In the genomic region with DNA sequence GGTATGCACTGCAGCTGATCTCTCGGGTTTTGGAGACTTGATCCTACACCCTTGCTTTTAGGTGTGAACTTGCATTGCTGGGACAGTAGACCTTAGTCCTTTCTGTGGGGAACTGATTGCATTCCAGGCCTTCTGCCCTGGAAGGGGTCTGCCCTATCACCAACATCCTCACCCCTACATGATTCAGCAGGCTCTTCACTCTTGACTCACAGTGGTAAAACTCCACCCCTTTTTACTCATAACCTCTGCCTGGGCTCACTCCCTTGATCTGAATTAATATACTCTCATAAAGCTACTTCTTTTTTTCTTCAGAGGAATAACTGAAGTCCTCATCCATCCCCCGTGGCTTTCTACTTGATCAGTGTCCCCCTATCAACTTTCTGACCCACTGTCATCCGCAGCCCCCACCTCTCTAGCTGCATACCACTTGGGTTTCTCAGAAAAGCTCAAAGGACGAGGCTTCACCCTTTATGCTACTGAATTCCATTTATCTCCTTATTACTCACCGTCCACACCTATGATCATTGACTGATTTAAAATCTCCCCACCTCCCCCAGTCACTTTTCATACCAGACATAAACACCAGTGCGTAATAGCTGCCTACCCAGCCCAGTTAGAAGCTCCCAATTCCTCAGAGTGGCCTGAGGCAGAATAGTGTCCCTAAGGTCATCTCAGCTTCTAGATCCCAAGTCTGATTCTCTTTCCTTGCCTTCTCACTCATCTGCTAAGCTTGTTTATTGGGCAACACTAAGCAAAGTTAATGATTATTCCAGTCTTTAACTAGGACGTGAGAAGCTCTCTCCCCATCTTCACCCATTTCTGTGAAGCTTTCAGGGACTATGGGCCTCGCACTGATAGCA, we compare ENCODE assay signal across 13 cellular contexts. TPM values are rescaled to one million over a fixed set of nuclear protein-coding genes. Genes with fewer than 3 reads are reported as not detected.
DNase-seq lines count a peak whose midpoint lies in the region; ATAC-seq, FAIRE-seq and TF ChIP-seq lines count a peak whose summit lies in the region.
"Had no signal": no experiment of that assay in that cellular context is flagged by ENCODE, and none has a peak within 500 bp of the region (broad histone marks: within the 10 kb centered on the region; RNA-seq: fewer than 3 reads in every experiment).

No MANE protein-coding gene starts in this region.

- ATAC-seq in T-helper 17 cell (peak; percentile 41), HG03520 (IDR thresholded peaks at IDR 0.05; ENCODE audit: unreplicated experiment) (no peak), GM19397 (IDR thresholded peaks at IDR 0.05; ENCODE audit: unreplicated experiment) (no peak)

- H3K27me3 ChIP-seq in Caco-2 (replicated peaks; ENCODE audit: control insufficient read depth, insufficient read depth, low read length), result no peaks in the 10 kb centered on the region

- no peak overlapping the region for H3K4me3 Mint-ChIP-seq in T-helper 17 cell
- H3K4me3 Mint-ChIP-seq in Caco-2 (ENCODE audit: unreplicated experiment), result no peak overlapping the region
- H3K4me3 Mint-ChIP-seq: neural crest cell had no signal

- no peaks in the 10 kb centered on the region for H3K9me3 Mint-ChIP-seq in Caco-2 (ENCODE audit: unreplicated experiment)
- H3K9me3 Mint-ChIP-seq: neural crest cell had no signal

- peaks cover under 1% of the 10 kb centered on the region for H3K27me3 Mint-ChIP-seq in T-helper 17 cell
- H3K27me3 Mint-ChIP-seq in Caco-2 (ENCODE audit: insufficient read depth, unreplicated experiment), result no peaks in the 10 kb centered on the region

- intact Hi-C loops in Caco-2 (cut with micrococcal nuclease; ENCODE audit: unreplicated experiment), result loop anchor here (10.0 kb wide), 1 partner anchor 162 kb away; no protein-coding TSS in a partner anchor

- no peaks in the 10 kb centered on the region for H3K4me1 ChIP-seq in Caco-2

- no peak overlapping the region for H3K4me3 ChIP-seq in fibroblast of pulmonary artery (replicated peaks; ENCODE audit: low read depth, low read length)
- H3K4me3 ChIP-seq in Caco-2 (ENCODE audit: low read depth, low read length), result no peak overlapping the region

- FAIRE-seq in urothelium cell line (lab: Jason Lieb, UNC), result no peak
- FAIRE-seq: D721Med had no signal

- H3K4me1 Mint-ChIP-seq in T-helper 17 cell, result peaks cover 26% of the 10 kb centered on the region
- peaks cover 8% of the 10 kb centered on the region for H3K4me1 Mint-ChIP-seq in Caco-2 (ENCODE audit: low read depth, unreplicated experiment)
- H3K4me1 Mint-ChIP-seq: neural crest cell had no signal

- CTCF ChIA-PET in Caco-2 (lab: Charles Lee), result interaction anchor here (0.6 kb wide), 1 partner anchor 1020 kb away, joined by 4 read pairs; no protein-coding TSS in a partner anchor

- POLR2A ChIA-PET in Caco-2 (lab: Charles Lee), result no interaction called here

- H3K9me3 ChIP-seq in T-helper 17 cell (ENCODE audit: control insufficient read depth, low read length, poor library complexity, severe bottlenecking), result no peaks in the 10 kb centered on the region
- no peaks in the 10 kb centered on the region for H3K9me3 ChIP-seq in Caco-2

- BruUV-seq in Caco-2 (replicated peaks; lab: Mats Ljungman, UMichigan), result no TSS peak

- no peaks in the 10 kb centered on the region for H3K36me3 ChIP-seq in Caco-2 (ENCODE audit: control insufficient read depth, insufficient read depth, low read length)

- H3K27ac Mint-ChIP-seq in T-helper 17 cell (peak overlapping the region; percentile 1), Caco-2 (ENCODE audit: unreplicated experiment) (no peak overlapping the region)

- TF ChIP-seq CTCF in fibroblast of pulmonary artery (IDR thresholded peaks at IDR 0.05; ENCODE audit: low read length, missing control alignments), result no peak
- no peak for TF ChIP-seq CTCF in Caco-2 (IDR thresholded peaks at IDR 0.05; ENCODE audit: insufficient read depth in 1 of 2, low read depth in 1 of 2, low read length in 1 of 2, severe bottlenecking in 1 of 2, unreplicated experiment in 1 of 2)

- DNase-seq in stimulated activated CD4-positive, alpha-beta T cell treated with anti-CD3 and anti-CD28 coated beads, Interleukin-1b, Interleukin-23, amount 100 ng/mL, for 48 hours, result peak; percentile 19
- DNase-seq in stimulated activated CD4-positive, alpha-beta T cell treated with anti-CD3 and anti-CD28 coated beads, Interleukin-12 subunit alpha, Interleukin-12 subunit beta, amount 100 ng/mL, for 4 hours, result no peak
- DNase-seq in T-helper 17 cell (no peak), fibroblast of pulmonary artery (ENCODE audit: low read depth) (peak; percentile 32), urothelium cell line (ENCODE audit: low spot score) (peak; percentile 64), Caco-2 (no peak)
- DNase-seq: activated effector memory CD4-positive, alpha-beta T cell treated with Interleukin-2 at 50 U/mL for 16 hours; NCI-H1092; SHP77 had no signal

- H3K36me3 Mint-ChIP-seq in T-helper 17 cell (ENCODE audit: low read depth) (peaks cover 4% of the 10 kb centered on the region), Caco-2 (ENCODE audit: insufficient read depth, unreplicated experiment) (no peaks in the 10 kb centered on the region)

RNA-seq across cellular contexts. Expression of a gene that starts 6.9 kb away (rescaled TPM):
- total RNA-seq in T-helper 17 cell (10 to 100 TPM; 42.2 to 45.3 TPM), Caco-2 (2022) (0.57 and 1.00 TPM in 2 replicates)

RNA-seq across cellular contexts. Expression of a gene that starts 9.7 kb away (rescaled TPM):
- under 1 TPM; 0.26 to 0.67 TPM for total RNA-seq in T-helper 17 cell
- 12.3 and 12.9 TPM in 2 replicates for total RNA-seq in Caco-2 (2022)

Comparison
In these comparisons a context has a peak if more than half of its experiments do, and no peak if none do; other contexts are left out.
1. DNase-seq: peak in stimulated activated CD4-positive, alpha-beta T cell treated with anti-CD3 and anti-CD28 coated beads, Interleukin-1b, Interleukin-23, amount 100 ng/mL, for 48 hours (single experiment), fibroblast of pulmonary artery (single experiment) and urothelium cell line (single experiment); none in stimulated activated CD4-positive, alpha-beta T cell treated with anti-CD3 and anti-CD28 coated beads, Interleukin-12 subunit alpha, Interleukin-12 subunit beta, amount 100 ng/mL, for 4 hours (single experiment), T-helper 17 cell (0 of 3) and Caco-2 (0 of 2).
2. RNA of a gene that starts 6.9 kb away (total RNA-seq): 42.2 to 45.3 TPM in T-helper 17 cell; 0.57 to 1.00 TPM in Caco-2; every median in the first group is over 10 times any median in the second.